In genomic region chr4:176964116-176964691, GRCh38 we compare ENCODE assay signal across 9 cellular contexts.
DNase-seq lines count a peak whose midpoint lies in the region; ATAC-seq, FAIRE-seq and TF ChIP-seq lines count a peak whose summit lies in the region.
"Had no signal": no experiment of that assay in that cellular context is flagged by ENCODE, and none has a peak within 500 bp of the region (broad histone marks: within the 10 kb centered on the region; RNA-seq: fewer than 3 reads in every experiment).

No MANE protein-coding gene starts in this region.

- TF ChIP-seq EP300 in GM12878 (IDR thresholded peaks at IDR 0.05; ENCODE audit: borderline replicate concordance in 1 of 2, control insufficient read depth in 1 of 2, low read depth in 2 of 2, low read length in 2 of 2) = no peak

- H3K27ac ChIP-seq in GM12878 (ENCODE audit: control insufficient read depth, insufficient read depth) (no peak overlapping the region), smooth muscle cell (ENCODE audit: low read depth) (no peak overlapping the region), right lobe of liver (no peak overlapping the region)

- no peaks in the 10 kb centered on the region for H3K9me3 Mint-ChIP-seq in activated CD4-positive, alpha-beta T cell treated with anti-CD3 and anti-CD28 coated beads for 36 hours (ENCODE audit: low read depth)
- no peaks in the 10 kb centered on the region for H3K9me3 Mint-ChIP-seq in activated CD4-positive, alpha-beta T cell treated with anti-CD3 and anti-CD28 coated beads, Interleukin-2, amount 10 ng/mL, durations not matched to agents 7 days and 5 days

- H3K9me2 ChIP-seq in Loucy (replicated peaks; ENCODE audit: low read depth, low read length) = no peaks in the 10 kb centered on the region

- in situ Hi-C loops in GM12878 (cut with MboI) = no loop called here

- no peaks in the 10 kb centered on the region for H4K20me1 ChIP-seq in Loucy (ENCODE audit: insufficient read depth, low read length, poor library complexity, severe bottlenecking)
- H4K20me1 ChIP-seq in GM12878 (ENCODE audit: control insufficient read depth, insufficient read depth) = no peaks in the 10 kb centered on the region
- H4K20me1 ChIP-seq in smooth muscle cell (ENCODE audit: low read depth) = no peaks in the 10 kb centered on the region

- H3K27me3 ChIP-seq in Loucy (ENCODE audit: insufficient read depth, low read length, poor library complexity, severe bottlenecking) (no peaks in the 10 kb centered on the region), GM12878 (replicated peaks in 1 of 2; ENCODE audit: control insufficient read depth in 2 of 2, insufficient read depth in 2 of 2, low read length in 1 of 2) (no peaks in the 10 kb centered on the region), smooth muscle cell (ENCODE audit: low read depth) (no peaks in the 10 kb centered on the region), right lobe of liver (no peaks in the 10 kb centered on the region)

- no peak for TF ChIP-seq RAD21 in GM12878 (IDR thresholded peaks at IDR 0.05; ENCODE audit: insufficient read depth, low read depth, low read length)

- H3K9ac ChIP-seq in Loucy (ENCODE audit: low read depth, low read length, poor library complexity, severe bottlenecking) (no peak overlapping the region), GM12878 (ENCODE audit: control insufficient read depth, insufficient read depth, low read length) (no peak overlapping the region), smooth muscle cell (ENCODE audit: low read depth) (no peak overlapping the region)

- no peak overlapping the region for H3K4me3 Mint-ChIP-seq in activated CD4-positive, alpha-beta T cell treated with anti-CD3 and anti-CD28 coated beads for 36 hours
- H3K4me3 Mint-ChIP-seq in activated CD4-positive, alpha-beta T cell treated with anti-CD3 and anti-CD28 coated beads, Interleukin-2, amount 10 ng/mL, durations not matched to agents 7 days and 5 days = no peak overlapping the region

- H3K36me3 Mint-ChIP-seq in activated CD4-positive, alpha-beta T cell treated with anti-CD3 and anti-CD28 coated beads for 36 hours (ENCODE audit: low read depth) = no peaks in the 10 kb centered on the region
- H3K36me3 Mint-ChIP-seq in activated CD4-positive, alpha-beta T cell treated with anti-CD3 and anti-CD28 coated beads, Interleukin-2, amount 10 ng/mL, durations not matched to agents 7 days and 5 days (ENCODE audit: low read depth) = no peaks in the 10 kb centered on the region

- no peak for FAIRE-seq in GM12878 (lab: Jason Lieb, UNC)

- no peak for TF ChIP-seq POLR2A in GM12878 (IDR thresholded peaks at IDR 0.05; ENCODE audit: low read depth, low read length)
- no peak for TF ChIP-seq POLR2A in right lobe of liver (IDR thresholded peaks at IDR 0.05)

- no peak overlapping the region for H2AFZ ChIP-seq in Loucy (ENCODE audit: low read length)
- H2AFZ ChIP-seq in GM12878 (ENCODE audit: control insufficient read depth, low read depth, low read length) = no peak overlapping the region; the same call in 1 of the 2 replicates
- no peak overlapping the region for H2AFZ ChIP-seq in smooth muscle cell (ENCODE audit: low read depth)

- H3K27me3 Mint-ChIP-seq in activated CD4-positive, alpha-beta T cell treated with anti-CD3 and anti-CD28 coated beads for 36 hours = peaks cover 3% of the 10 kb centered on the region
- H3K27me3 Mint-ChIP-seq in activated CD4-positive, alpha-beta T cell treated with anti-CD3 and anti-CD28 coated beads, Interleukin-2, amount 10 ng/mL, durations not matched to agents 7 days and 5 days = no peaks in the 10 kb centered on the region

- no peak overlapping the region for H3K27ac Mint-ChIP-seq in activated CD4-positive, alpha-beta T cell treated with anti-CD3 and anti-CD28 coated beads for 36 hours
- H3K27ac Mint-ChIP-seq in activated CD4-positive, alpha-beta T cell treated with anti-CD3 and anti-CD28 coated beads, Interleukin-2, amount 10 ng/mL, durations not matched to agents 7 days and 5 days = no peak overlapping the region

- DNase-seq in activated CD4-positive, alpha-beta T cell treated with anti-CD3 and anti-CD28 coated beads for 36 hours = peak; percentile 8
- no peak for DNase-seq in activated CD4-positive, alpha-beta T cell treated with anti-CD3 and anti-CD28 coated beads, Interleukin-2, amount 10 ng/mL, durations not matched to agents 7 days and 5 days
- no peak for DNase-seq in GM12878 (ENCODE audit: low read depth, low spot score)
- DNase-seq in smooth muscle cell (lab: John Stamatoyannopoulos, UW; ENCODE audit: unreplicated experiment) = no peak
- no peak for DNase-seq in globus pallidus (ENCODE audit: low spot score)
- DNase-seq in right lobe of liver = no peak
- DNase-seq: stimulated activated CD4-positive, alpha-beta T cell treated with anti-CD3 and anti-CD28 coated beads, Interleukin-4, amount 100 ng/mL, for 4 hours had no signal

- H3K4me1 ChIP-seq in Loucy (ENCODE audit: insufficient read depth, low read length, poor library complexity, severe bottlenecking) (no peaks in the 10 kb centered on the region), GM12878 (ENCODE audit: control insufficient read depth, insufficient read depth, low read length) (no peaks in the 10 kb centered on the region), smooth muscle cell (ENCODE audit: low read depth) (no peaks in the 10 kb centered on the region), right lobe of liver (no peaks in the 10 kb centered on the region)

- no peak for ATAC-seq in activated CD4-positive, alpha-beta T cell treated with anti-CD3 and anti-CD28 coated beads for 36 hours
- ATAC-seq in GM12878 (peak; percentile 53), right lobe of liver (no peak), GM21619 (IDR thresholded peaks at IDR 0.05; ENCODE audit: unreplicated experiment) (no peak)

- H3K4me2 ChIP-seq in Loucy (ENCODE audit: low read depth, low read length, poor library complexity, severe bottlenecking) (no peak overlapping the region), GM12878 (ENCODE audit: control insufficient read depth, insufficient read depth) (no peak overlapping the region), smooth muscle cell (no peak overlapping the region)

- intact Hi-C loops in activated CD4-positive, alpha-beta T cell treated with anti-CD3 and anti-CD28 coated beads for 36 hours (cut with DNase I, micrococcal nuclease) = no loop called here
- intact Hi-C loops in GM12878 (cut with micrococcal nuclease; ENCODE audit: unreplicated experiment) = loop anchor here (5.0 kb wide), 1 partner anchor 83 kb away; no protein-coding TSS in a partner anchor
- intact Hi-C loops in right lobe of liver (cut with DNase I) = no loop called here

- H3K79me2 ChIP-seq in Loucy (ENCODE audit: insufficient read depth, low read length) = no peaks in the 10 kb centered on the region
- H3K79me2 ChIP-seq in GM12878 (ENCODE audit: control insufficient read depth, insufficient read depth, low read length) = no peaks in the 10 kb centered on the region
- no peaks in the 10 kb centered on the region for H3K79me2 ChIP-seq in smooth muscle cell (ENCODE audit: low read depth)

- CTCF ChIA-PET in activated CD4-positive, alpha-beta T cell treated with anti-CD3 and anti-CD28 coated beads for 36 hours (lab: Charles Lee) = interaction anchor here (0.6 to 1.5 kb wide), 4 partner anchors 16 to 306 kb away, joined by 3 to 7 read pairs (median 4); no protein-coding TSS in a partner anchor
- CTCF ChIA-PET in activated CD4-positive, alpha-beta T cell treated with anti-CD3 and anti-CD28 coated beads, Interleukin-2, amount 10 ng/mL, durations not matched to agents 7 days and 5 days (lab: Charles Lee) = no interaction called here
- CTCF ChIA-PET in GM12878 (lab: Yijun Ruan, JAX) = interaction anchor here (0.6 to 4.5 kb wide), 8 partner anchors 9 to 872 kb away, joined by 3 to 29 read pairs (median 4); no protein-coding TSS in a partner anchor

- 0% methylated on average over 3 of the region's 3 CpGs for WGBS in GM12878 (ENCODE audit: insufficient coverage, insufficient replicate concordance, low lambda C conversion rate, missing lambda C conversion rate)
- 71% methylated on average over 3 of the region's 3 CpGs for WGBS in smooth muscle cell (ENCODE audit: low lambda C conversion rate)
- WGBS in right lobe of liver (ENCODE audit: insufficient coverage, low coverage, low lambda C conversion rate, missing lambda C conversion rate) = 39% methylated on average over 3 of the region's 3 CpGs

- H3K4me3 ChIP-seq in Loucy (ENCODE audit: low read length, poor library complexity, severe bottlenecking) = no peak overlapping the region
- H3K4me3 ChIP-seq in GM12878 = no peak overlapping the region
- no peak overlapping the region for H3K4me3 ChIP-seq in smooth muscle cell
- no peak overlapping the region for H3K4me3 ChIP-seq in right lobe of liver

- H3K4me1 Mint-ChIP-seq in activated CD4-positive, alpha-beta T cell treated with anti-CD3 and anti-CD28 coated beads for 36 hours = no peaks in the 10 kb centered on the region
- H3K4me1 Mint-ChIP-seq in activated CD4-positive, alpha-beta T cell treated with anti-CD3 and anti-CD28 coated beads, Interleukin-2, amount 10 ng/mL, durations not matched to agents 7 days and 5 days = no peaks in the 10 kb centered on the region

- no peaks in the 10 kb centered on the region for H3K36me3 ChIP-seq in Loucy (ENCODE audit: insufficient read depth, low read length)
- H3K36me3 ChIP-seq in GM12878 (ENCODE audit: control insufficient read depth in 2 of 2, insufficient read depth in 2 of 2, low read length in 1 of 2) = no peaks in the 10 kb centered on the region
- H3K36me3 ChIP-seq in smooth muscle cell (ENCODE audit: low read depth) = no peaks in the 10 kb centered on the region
- no peaks in the 10 kb centered on the region for H3K36me3 ChIP-seq in right lobe of liver

- no TSS peak for BruUV-seq in GM12878 (replicated peaks; lab: Mats Ljungman, UMichigan)

- peak; percentile 53 for TF ChIP-seq CTCF in Loucy (conservative IDR thresholded peaks at IDR 0.05; ENCODE audit: low read length)
- peak; percentile 25 to 44 (median 43); a peak in 5 of 6 replicates for TF ChIP-seq CTCF in GM12878 (IDR thresholded peaks at IDR 0.05 in 2 of 3, conservative IDR thresholded peaks at IDR 0.05 in 1 of 3; ENCODE audit: control insufficient read depth in 2 of 3, extremely low read depth in 1 of 3, insufficient read depth in 1 of 3, low read depth in 3 of 3, low read length in 3 of 3)
- peak; percentile 21 for TF ChIP-seq CTCF in smooth muscle cell (IDR thresholded peaks at IDR 0.05; ENCODE audit: borderline replicate concordance, insufficient read depth, poor library complexity, severe bottlenecking)
- TF ChIP-seq CTCF in right lobe of liver (IDR thresholded peaks at IDR 0.05) = peak in 1 of 4 donors; percentile 23

- POLR2A ChIA-PET in activated CD4-positive, alpha-beta T cell treated with anti-CD3 and anti-CD28 coated beads for 36 hours (lab: Charles Lee) = no interaction called here
- POLR2A ChIA-PET in activated CD4-positive, alpha-beta T cell treated with anti-CD3 and anti-CD28 coated beads, Interleukin-2, amount 10 ng/mL, durations not matched to agents 7 days and 5 days (lab: Charles Lee) = no interaction called here
- POLR2A ChIA-PET in GM12878 (lab: Charles Lee) = no interaction called here

- SMC1A ChIA-PET in GM12878 (lab: Charles Lee; ENCODE audit: uncharacterized antibody, unreplicated experiment) = interaction anchor here (1.4 to 1.8 kb wide), 3 partner anchors 17 to 85 kb away, joined by 3 to 5 read pairs (median 5); no protein-coding TSS in a partner anchor

- H3K9me3 ChIP-seq in Loucy (ENCODE audit: insufficient read depth, low read depth, low read length) (no peaks in the 10 kb centered on the region), GM12878 (replicated peaks; ENCODE audit: control insufficient read depth, insufficient read depth, low read length) (no peaks in the 10 kb centered on the region), smooth muscle cell (replicated peaks; ENCODE audit: low read depth) (no peaks in the 10 kb centered on the region), right lobe of liver (no peaks in the 10 kb centered on the region)

- H3F3A ChIP-seq in Loucy (ENCODE audit: low read depth) = no peaks in the 10 kb centered on the region
- no peaks in the 10 kb centered on the region for H3F3A ChIP-seq in smooth muscle cell (ENCODE audit: low read depth)

- RAD21 ChIA-PET in GM12878 (lab: Charles Lee; ENCODE audit: unreplicated experiment) = interaction anchor here (1.1 to 1.6 kb wide), 2 partner anchors 23 to 83 kb away, joined by 3 to 13 read pairs; no protein-coding TSS in a partner anchor
